Comparison of ENCODE assay signal across 17 cellular contexts in the genomic region with DNA sequence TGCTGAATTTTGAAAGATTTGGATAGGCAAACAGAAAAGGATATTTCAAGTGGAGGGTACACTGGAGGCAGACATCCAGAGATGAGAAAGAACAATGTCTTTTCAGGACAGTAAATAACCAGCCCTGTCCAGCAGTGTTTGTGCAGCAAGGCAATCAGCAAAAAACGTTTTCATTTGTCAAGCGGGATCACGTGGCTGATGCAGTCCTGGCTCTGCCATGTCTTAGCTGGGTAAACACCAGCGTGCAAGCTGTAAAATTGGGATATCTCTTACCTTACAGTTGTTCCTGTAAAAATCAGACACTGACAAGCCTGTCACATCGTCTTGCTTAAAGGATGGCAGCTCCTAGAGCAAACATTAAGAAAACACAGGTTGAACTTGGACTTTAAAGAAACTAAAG.
"Had no signal": no experiment of that assay in that cellular context is flagged by ENCODE, and none has a peak within 500 bp of the region (broad histone marks: within the 10 kb centered on the region; RNA-seq: fewer than 3 reads in every experiment).

No MANE protein-coding gene starts in this region.

- H3K27me3 ChIP-seq: adrenal gland, breast epithelium, heart right ventricle, spleen had no signal

- H3K27ac ChIP-seq: adrenal gland, breast epithelium, heart right ventricle, spleen had no signal

- H3K9me3 Mint-ChIP-seq: activated naive CD4-positive, alpha-beta T cell treated with anti-CD3 and anti-CD28 coated beads, Interleukin-2, amount 50 U/mL, for 72 hours; mesothelial cell of epicardium; nephron progenitor cell; WTC11 had no signal

- H3K27ac Mint-ChIP-seq: activated CD4-positive, alpha-beta T cell treated with anti-CD3 and anti-CD28 coated beads for 36 hours; mesothelial cell of epicardium; nephron progenitor cell; stimulated activated naive B cell treated with anti-CD40 and anti-IgM and Interleukin-4, amounts not matched to agents 10 μg/mL and 1 μg/mL and 100 μg/mL, for 72 hours; WTC11 had no signal

- H3K4me3 Mint-ChIP-seq: activated CD4-positive, alpha-beta T cell treated with anti-CD3 and anti-CD28 coated beads for 36 hours; mesothelial cell of epicardium; nephron progenitor cell; stimulated activated naive B cell treated with anti-CD40 and anti-IgM and Interleukin-4, amounts not matched to agents 10 μg/mL and 1 μg/mL and 100 μg/mL, for 72 hours; WTC11 had no signal

- H3K4me3 ChIP-seq: adrenal gland, breast epithelium, heart right ventricle, lung, spleen had no signal

- H3K36me3 Mint-ChIP-seq: WTC11 had no signal

- H3K9me3 ChIP-seq: breast epithelium, spleen had no signal

- H3K4me1 Mint-ChIP-seq: activated CD4-positive, alpha-beta T cell treated with anti-CD3 and anti-CD28 coated beads for 36 hours; mesothelial cell of epicardium; stimulated activated naive B cell treated with anti-CD40 and anti-IgM and Interleukin-4, amounts not matched to agents 10 μg/mL and 1 μg/mL and 100 μg/mL, for 72 hours had no signal

- H3K4me1 ChIP-seq: adrenal gland, breast epithelium, heart right ventricle, spleen had no signal

- H3K27me3 Mint-ChIP-seq: activated CD4-positive, alpha-beta T cell treated with anti-CD3 and anti-CD28 coated beads for 36 hours; stimulated activated naive B cell treated with anti-CD40 and anti-IgM and Interleukin-4, amounts not matched to agents 10 μg/mL and 1 μg/mL and 100 μg/mL, for 72 hours had no signal

- DNase-seq: activated CD4-positive, alpha-beta T cell treated with anti-CD3 and anti-CD28 coated beads for 36 hours; activated CD4-positive, alpha-beta T cell treated with anti-CD3 and anti-CD28 coated beads, Interleukin-2, amount 50 U/mL, for 48 hours; activated gamma-delta T cell; adrenal gland; cerebellar nuclear complex; cortex of kidney; heart right ventricle; left cardiac atrium; nephron progenitor cell; retina; spleen; stimulated activated naive B cell treated with anti-CD40 and anti-IgM and Interleukin-4, amounts not matched to agents 10 μg/mL and 1 μg/mL and 100 μg/mL, for 72 hours had no signal

- H3K36me3 ChIP-seq: adrenal gland, breast epithelium had no signal
